Comparison of ENCODE assay signal across 9 cellular contexts in genomic region chr11:125404811-125405481, GRCh38.
DNase-seq lines count a peak whose midpoint lies in the region; ATAC-seq and TF ChIP-seq lines count a peak whose summit lies in the region.
"Had no signal": no experiment of that assay in that cellular context is flagged by ENCODE, and none has a peak within 500 bp of the region (broad histone marks: within the 10 kb centered on the region; RNA-seq: fewer than 3 reads in every experiment).

No MANE protein-coding gene starts in this region.

- no peak overlapping the region for H3K27ac Mint-ChIP-seq in activated naive CD8-positive, alpha-beta T cell treated with anti-CD3 and anti-CD28 coated beads, Interleukin-2, amount 50 U/mL, for 24 hours
- H3K27ac Mint-ChIP-seq: T-helper 1 cell treated with Interleukin-12 subunit alpha and Interleukin-12 subunit beta and Interleukin-4 antibody, amounts not matched to agents 30 μg/mL and 1 μg/mL, for 36 hours had no signal

- H3K4me1 ChIP-seq in sigmoid colon, result peaks cover 0 to 13% (median 6%) of the 10 kb centered on the region in 4 donors

- no peaks in the 10 kb centered on the region for H3K36me3 Mint-ChIP-seq in activated naive CD8-positive, alpha-beta T cell treated with anti-CD3 and anti-CD28 coated beads, Interleukin-2, amount 50 U/mL, for 24 hours (ENCODE audit: low read depth)

- peaks cover 37% of the 10 kb centered on the region for H3K27me3 Mint-ChIP-seq in activated naive CD8-positive, alpha-beta T cell treated with anti-CD3 and anti-CD28 coated beads, Interleukin-2, amount 50 U/mL, for 24 hours

- no peak overlapping the region for H3K4me3 Mint-ChIP-seq in activated naive CD8-positive, alpha-beta T cell treated with anti-CD3 and anti-CD28 coated beads, Interleukin-2, amount 50 U/mL, for 24 hours
- H3K4me3 Mint-ChIP-seq: T-helper 1 cell treated with Interleukin-12 subunit alpha and Interleukin-12 subunit beta and Interleukin-4 antibody, amounts not matched to agents 30 μg/mL and 1 μg/mL, for 36 hours had no signal

- TF ChIP-seq CTCF in sigmoid colon (IDR thresholded peaks at IDR 0.05), result peak; percentile 69 to 96 (median 82)

- DNase-seq in COLO668 (lab: John Stamatoyannopoulos, UW; ENCODE audit: unreplicated experiment) (peak; percentile 26), HuH-7 (ENCODE audit: low spot score) (peak; percentile 79), T-helper 1 cell (peak; percentile 24 to 57 (median 40)), left cardiac atrium (peak; percentile 79), sigmoid colon (peak; percentile 76), NCI-H510A treated with DMSO at 0.1 percent for 48 hours (lab: John Stamatoyannopoulos, UW) (no peak)
- peak; percentile 80 for DNase-seq in activated naive CD8-positive, alpha-beta T cell treated with anti-CD3 and anti-CD28 coated beads, Interleukin-2, amount 50 U/mL, for 24 hours

- no peaks in the 10 kb centered on the region for H3K36me3 ChIP-seq in sigmoid colon

- peaks cover 4% of the 10 kb centered on the region for H3K4me1 Mint-ChIP-seq in activated naive CD8-positive, alpha-beta T cell treated with anti-CD3 and anti-CD28 coated beads, Interleukin-2, amount 50 U/mL, for 24 hours

- peak; percentile 88 for ATAC-seq in GM21423 (IDR thresholded peaks at IDR 0.05; ENCODE audit: unreplicated experiment)
- peak; percentile 83 for ATAC-seq in activated naive CD8-positive, alpha-beta T cell treated with anti-CD3 and anti-CD28 coated beads, Interleukin-2, amount 50 U/mL, for 24 hours
- ATAC-seq in left cardiac atrium, result peak; percentile 82 to 84

- 15 to 18% methylated on average over 19 of the region's 19 CpGs for WGBS in sigmoid colon, 2 donors

- H3K9me3 Mint-ChIP-seq in activated naive CD8-positive, alpha-beta T cell treated with anti-CD3 and anti-CD28 coated beads, Interleukin-2, amount 50 U/mL, for 24 hours, result no peaks in the 10 kb centered on the region
- H3K9me3 Mint-ChIP-seq: T-helper 1 cell treated with Interleukin-12 subunit alpha and Interleukin-12 subunit beta and Interleukin-4 antibody, amounts not matched to agents 30 μg/mL and 1 μg/mL, for 36 hours had no signal

- H3K9me3 ChIP-seq in sigmoid colon, result no peaks in the 10 kb centered on the region

- no peak overlapping the region for H3K4me3 ChIP-seq in sigmoid colon

- TF ChIP-seq EP300 in sigmoid colon (IDR thresholded peaks at IDR 0.05), result no peak

- TF ChIP-seq POLR2A in sigmoid colon (IDR thresholded peaks at IDR 0.05), result no peak

- intact Hi-C loops in left cardiac atrium (cut with DNase I), result loop anchor here (5.0 to 10.0 kb wide), 3 partner anchors 33 to 310 kb away; partner anchors contain the start of gene PKNOX2 (in 1 of the 2)
- intact Hi-C loops in sigmoid colon (cut with DNase I), result loop anchor here (2.0 to 5.0 kb wide), 4 partner anchors 58 to 443 kb away; partner anchors contain the start of gene PKNOX2

- H3K27me3 ChIP-seq in sigmoid colon, result no peaks in the 10 kb centered on the region

- H3K27ac ChIP-seq in sigmoid colon, result no peak overlapping the region
